In genomic region chr4:48831532-48832015, GRCh38 we compare ENCODE assay signal across 8 cellular contexts. TPM values are rescaled to one million over a fixed set of nuclear protein-coding genes. Genes with fewer than 3 reads are reported as not detected.
A peak's percentile ranks its signal among the peaks of the same experiment; 100 is the strongest.
DNase-seq lines count a peak whose midpoint lies in the region; TF ChIP-seq lines count a peak whose summit lies in the region.

No MANE protein-coding gene starts in this region.

- CTCF ChIA-PET in activated naive CD4-positive, alpha-beta T cell treated with anti-CD3 and anti-CD28 coated beads for 36 hours (lab: Charles Lee): interaction anchor here (1.2 to 1.8 kb wide), 2 partner anchors 51 to 113 kb away, joined by 4 to 5 read pairs; partner anchors contain the start of gene FRYL

- H3F3A ChIP-seq in OCI-LY1 (ENCODE audit: insufficient read depth, low read length): no peaks in the 10 kb centered on the region

- H3K79me2 ChIP-seq in OCI-LY1 (ENCODE audit: insufficient read depth, low read length): peaks cover 28% of the 10 kb centered on the region

- peaks cover 11% of the 10 kb centered on the region for H3K36me3 Mint-ChIP-seq in activated naive CD4-positive, alpha-beta T cell treated with anti-CD3 and anti-CD28 coated beads for 36 hours (ENCODE audit: low read depth)
- H3K36me3 Mint-ChIP-seq in nephron progenitor cell (ENCODE audit: low read depth): peaks cover 35% of the 10 kb centered on the region

- no peak overlapping the region for H2AFZ ChIP-seq in OCI-LY1 (ENCODE audit: low read length)

- H3K9ac ChIP-seq in OCI-LY1 (ENCODE audit: low read length): peak overlapping the region; percentile 77
- peak overlapping the region; percentile 100 for H3K9ac ChIP-seq in endocrine pancreas (ENCODE audit: control insufficient read depth, insufficient read depth, low read length)

- H3K9me3 Mint-ChIP-seq in activated naive CD4-positive, alpha-beta T cell treated with anti-CD3 and anti-CD28 coated beads for 36 hours: no peaks in the 10 kb centered on the region
- H3K9me3 Mint-ChIP-seq in nephron progenitor cell: peaks cover 10% of the 10 kb centered on the region

- no peak for TF ChIP-seq CTCF in OCI-LY1 (IDR thresholded peaks at IDR 0.05; ENCODE audit: low read length)
- no peak for TF ChIP-seq CTCF in nephron progenitor cell (IDR thresholded peaks at IDR 0.05)

- H3K4me1 ChIP-seq in OCI-LY1 (ENCODE audit: insufficient read depth, low read length, severe bottlenecking): peaks cover 19% of the 10 kb centered on the region
- H3K4me1 ChIP-seq in endocrine pancreas (ENCODE audit: control insufficient read depth, insufficient read depth, low read length): peaks cover 17% of the 10 kb centered on the region

- intact Hi-C loops in activated naive CD4-positive, alpha-beta T cell treated with anti-CD3 and anti-CD28 coated beads for 36 hours (cut with micrococcal nuclease): loop anchor here (1.0 to 10.0 kb wide), 10 partner anchors 8 to 917 kb away; partner anchors contain the start of genes FRYL and NFXL1
- intact Hi-C loops in head of caudate nucleus (cut with DNase I): loop anchor here (5.0 kb wide), 1 partner anchor 49 kb away; the partner anchor contains the start of gene FRYL

- peak overlapping the region; percentile 71 for H3K4me3 ChIP-seq in OCI-LY1 (ENCODE audit: low read depth, low read length, poor library complexity, severe bottlenecking)
- H3K4me3 ChIP-seq in endocrine pancreas (ENCODE audit: control insufficient read depth, insufficient read depth, low read length): peak overlapping the region; percentile 99

- peaks cover 25% of the 10 kb centered on the region for H3K4me1 Mint-ChIP-seq in activated naive CD4-positive, alpha-beta T cell treated with anti-CD3 and anti-CD28 coated beads for 36 hours (ENCODE audit: low read depth)
- H3K4me1 Mint-ChIP-seq in nephron progenitor cell: peaks cover 35% of the 10 kb centered on the region

- H3K27ac ChIP-seq in OCI-LY1 (ENCODE audit: low read depth, low read length, poor library complexity, severe bottlenecking): peak overlapping the region; percentile 74

- H3K9me3 ChIP-seq in OCI-LY1 (ENCODE audit: low read length): no peaks in the 10 kb centered on the region
- no peaks in the 10 kb centered on the region for H3K9me3 ChIP-seq in endocrine pancreas (ENCODE audit: control insufficient read depth, low read length)

- H3K27me3 Mint-ChIP-seq in activated naive CD4-positive, alpha-beta T cell treated with anti-CD3 and anti-CD28 coated beads for 36 hours (ENCODE audit: low read depth): peaks cover 6% of the 10 kb centered on the region
- H3K27me3 Mint-ChIP-seq in nephron progenitor cell (ENCODE audit: low read depth, poor library complexity): peaks cover 9% of the 10 kb centered on the region

- DNase-seq in activated naive CD4-positive, alpha-beta T cell treated with anti-CD3 and anti-CD28 coated beads for 36 hours: no peak
- DNase-seq in activated naive CD4-positive, alpha-beta T cell treated with Interleukin-2 at 50 U/mL for 16 hours: no peak
- DNase-seq in nephron progenitor cell (no peak), NCI-H446 (lab: John Stamatoyannopoulos, UW) (no peak), C1 segment of cervical spinal cord (lab: John Stamatoyannopoulos, UW) (no peak), head of caudate nucleus (no peak)

- peaks cover 41% of the 10 kb centered on the region for H3K36me3 ChIP-seq in OCI-LY1 (ENCODE audit: insufficient read depth, low read length)
- H3K36me3 ChIP-seq in endocrine pancreas (ENCODE audit: control insufficient read depth, insufficient read depth, low read length): peaks cover 3% of the 10 kb centered on the region

- no peaks in the 10 kb centered on the region for H4K20me1 ChIP-seq in OCI-LY1 (ENCODE audit: insufficient read depth, low read length)

- H3K4me3 Mint-ChIP-seq in activated naive CD4-positive, alpha-beta T cell treated with anti-CD3 and anti-CD28 coated beads for 36 hours: peak overlapping the region; percentile 100
- peak overlapping the region; percentile 100 for H3K4me3 Mint-ChIP-seq in nephron progenitor cell

- peak overlapping the region; percentile 100 for H3K27ac Mint-ChIP-seq in activated naive CD4-positive, alpha-beta T cell treated with anti-CD3 and anti-CD28 coated beads for 36 hours
- H3K27ac Mint-ChIP-seq in nephron progenitor cell: peak overlapping the region; percentile 100

- H3K27me3 ChIP-seq in OCI-LY1 (ENCODE audit: insufficient read depth, low read length) (no peaks in the 10 kb centered on the region), endocrine pancreas (ENCODE audit: control insufficient read depth, insufficient read depth, low read length) (no peaks in the 10 kb centered on the region)

- no peaks in the 10 kb centered on the region for H3K9me2 ChIP-seq in OCI-LY1 (ENCODE audit: low read depth, low read length)

- H3K4me2 ChIP-seq in OCI-LY1 (ENCODE audit: low read length): peak overlapping the region; percentile 78

RNA-seq across cellular contexts. Expression of gene OCIAD1, which starts 0.7 kb away (rescaled TPM):
- total RNA-seq in activated naive CD4-positive, alpha-beta T cell treated with anti-CD3 and anti-CD28 coated beads for 36 hours: 10 to 100 TPM; 91.9 to 99.0 TPM

RNA-seq across cellular contexts. Expression of gene FRYL, which starts 51.5 kb away (rescaled TPM):
- total RNA-seq in activated naive CD4-positive, alpha-beta T cell treated with anti-CD3 and anti-CD28 coated beads for 36 hours: 10 to 100 TPM; 44.8 to 54.2 TPM
